Comparison of ENCODE assay signal across 8 cellular contexts in genomic region chr1:226702957-226703831, GRCh38. TPM values are rescaled to one million over a fixed set of nuclear protein-coding genes. Genes with fewer than 3 reads are reported as not detected.
DNase-seq lines count a peak whose midpoint lies in the region; ATAC-seq and TF ChIP-seq lines count a peak whose summit lies in the region.

No MANE protein-coding gene starts in this region.

- ATAC-seq in GM19328 (IDR thresholded peaks at IDR 0.05; ENCODE audit: unreplicated experiment) (peak; percentile 79), HG03469 (IDR thresholded peaks at IDR 0.05; ENCODE audit: unreplicated experiment) (peak; percentile 55), Panc1 (peak; percentile 91), natural killer cell (peak; percentile 87 to 96 (median 90))
- peak; percentile 66 for ATAC-seq in stimulated activated naive CD8-positive, alpha-beta T cell treated with anti-CD3 and anti-CD28 coated beads, Interleukin-15, Interleukin-2, amounts not matched to agents 100 U/mL and 50 U/mL, for 24 hours

- no peaks in the 10 kb centered on the region for H3K27me3 ChIP-seq in Panc1 (ENCODE audit: control insufficient read depth, insufficient read depth, low read length)

- CTCF ChIA-PET in Panc1 (lab: Charles Lee) = interaction anchor here (1.2 kb wide), 1 partner anchor 126 kb away, joined by 4 read pairs; no protein-coding TSS in a partner anchor

- H3K9me3 Mint-ChIP-seq in natural killer cell = no peaks in the 10 kb centered on the region

- peak overlapping the region; percentile 83 for H3K4me3 Mint-ChIP-seq in natural killer cell

- H3K27ac Mint-ChIP-seq in natural killer cell = peak overlapping the region; percentile 95 to 99

- in situ Hi-C loops in Panc1 (cut with HindIII; ENCODE audit: low pct_unique_long_range_greater_than_20kb, low sequenced_read_pairs) = no loop called here

- no peaks in the 10 kb centered on the region for H3K36me3 Mint-ChIP-seq in natural killer cell

- no peaks in the 10 kb centered on the region for H3K36me3 ChIP-seq in Panc1 (ENCODE audit: control insufficient read depth, insufficient read depth, low read length)

- H3K4me1 Mint-ChIP-seq in natural killer cell = peaks cover 59 to 66% of the 10 kb centered on the region in 2 donors

- H3K4me1 ChIP-seq in Panc1 (ENCODE audit: control insufficient read depth, insufficient read depth, low read length) = peaks cover 5% of the 10 kb centered on the region

- peak overlapping the region; percentile 66 to 78 for H3K4me3 ChIP-seq in Panc1 (ENCODE audit: low read depth in 2 of 2, low read length in 2 of 2)
- H3K4me3 ChIP-seq in fibroblast of mammary gland (ENCODE audit: control insufficient read depth, low read depth, low read length) = peak overlapping the region; percentile 57

- H3K27ac ChIP-seq in Panc1 (ENCODE audit: low read length) = peak overlapping the region; percentile 94

- H3K27me3 Mint-ChIP-seq in natural killer cell (ENCODE audit: low read depth in 2 of 2) = no peaks in the 10 kb centered on the region

- TF ChIP-seq CTCF in Panc1 (IDR thresholded peaks at IDR 0.05) (no peak), fibroblast of mammary gland (conservative IDR thresholded peaks at IDR 0.05; ENCODE audit: control insufficient read depth, insufficient read depth, low read depth, low read length) (no peak), natural killer cell (IDR thresholded peaks at IDR 0.05) (no peak)

- intact Hi-C loops in Panc1 (cut with micrococcal nuclease; ENCODE audit: unreplicated experiment) = no loop called here
- intact Hi-C loops in natural killer cell (cut with micrococcal nuclease) = loop anchor here (1.0 to 2.0 kb wide), 2 partner anchors 28 to 36 kb away; partner anchors contain the start of gene ITPKB

- H3K9me3 ChIP-seq in Panc1 (ENCODE audit: control insufficient read depth, insufficient read depth, low read depth, low read length) = no peaks in the 10 kb centered on the region

- TSS peak; percentile 67 for BruUV-seq in Panc1 (replicated peaks; lab: Mats Ljungman, UMichigan)

- POLR2A ChIA-PET in Panc1 (lab: Charles Lee) = interaction anchor here (1.6 kb wide), 1 partner anchor 23 kb away, joined by 3 read pairs; no protein-coding TSS in a partner anchor

- DNase-seq in CD1c-positive myeloid dendritic cell (ENCODE audit: extremely low spot score) (peak; percentile 83), Panc1 (ENCODE audit: low read depth, low spot score) (no peak), fibroblast of mammary gland (ENCODE audit: low read depth) (peak; percentile 54), natural killer cell (peak; percentile 87)
- peak; percentile 48 to 80 for DNase-seq in activated T-helper 1 cell treated with anti-CD3 and anti-CD28 coated beads, Interleukin-2, amount 50 U/mL, for 16 hours (ENCODE audit: low read depth in 1 of 2, low spot score in 1 of 2)
- peak; percentile 86 for DNase-seq in stimulated activated naive CD8-positive, alpha-beta T cell treated with anti-CD3 and anti-CD28 coated beads, Interleukin-15, Interleukin-2, amounts not matched to agents 100 U/mL and 50 U/mL, for 24 hours

RNA-seq across cellular contexts. Expression of gene ITPKB, which starts 35.9 kb away (rescaled TPM):
- total RNA-seq in Panc1 (2021; ENCODE audit: unreplicated experiment) (10.9 TPM), natural killer cell (100 to 1,000 TPM in 1 of 3 donors, 10 to 100 TPM in 2; 92.2 to 133 (median 99.0) TPM)
- 7.9 TPM for polyA plus RNA-seq in Panc1 (2012; ENCODE audit: insufficient read length)
